In genomic region chr9:2414465-2414864, GRCh38 we compare ENCODE assay signal across 14 cellular contexts.
A peak's percentile ranks its signal among the peaks of the same experiment; 100 is the strongest.
DNase-seq lines count a peak whose midpoint lies in the region; ATAC-seq and TF ChIP-seq lines count a peak whose summit lies in the region.
"Had no signal": no experiment of that assay in that cellular context is flagged by ENCODE, and none has a peak within 500 bp of the region (broad histone marks: within the 10 kb centered on the region; RNA-seq: fewer than 3 reads in every experiment).

No MANE protein-coding gene starts in this region.

- TF ChIP-seq CTCF in cardiac fibroblast (IDR thresholded peaks at IDR 0.05; ENCODE audit: low read depth, low read length): no peak

- 86% methylated on average over 2 of the region's 2 CpGs; no CpG with 5 or more reads in 1 of the 2 experiments for WGBS in mesodermal cell (ENCODE audit: insufficient coverage in 2 of 2), 2 experiments

- intact Hi-C loops in left ventricle myocardium superior (cut with micrococcal nuclease): no loop called here
- intact Hi-C loops in cardiac septum (cut with DNase I): no loop called here

- H3K4me1 ChIP-seq in mesodermal cell (ENCODE audit: control insufficient read depth, insufficient read depth, low read length, poor library complexity, severe bottlenecking): peaks cover 24% of the 10 kb centered on the region
- H3K4me1 ChIP-seq: BLaER1 had no signal

- peak; percentile 22 for ATAC-seq in left ventricle myocardium superior
- no peak for ATAC-seq in HG03196 (IDR thresholded peaks at IDR 0.05; ENCODE audit: unreplicated experiment)

- no peaks in the 10 kb centered on the region for H3K36me3 ChIP-seq in mesodermal cell (ENCODE audit: control insufficient read depth, insufficient read depth, low read length)
- H3K36me3 ChIP-seq: BLaER1 had no signal

- DNase-seq in left ventricle myocardium superior (no peak), cardiac septum (ENCODE audit: low spot score) (no peak), cardiac fibroblast (ENCODE audit: low read depth in 2 of 2) (peak; percentile 13 to 17), nucleus accumbens (lab: John Stamatoyannopoulos, UW) (no peak), DMS 273 treated with DMSO at 0.1 percent for 48 hours (lab: John Stamatoyannopoulos, UW) (no peak), epidermal melanocyte (ENCODE audit: insufficient read length, low spot score) (no peak)
- DNase-seq: 8988T; CD8-positive, alpha-beta memory T cell; NCI-H187 treated with DMSO at 0.1 percent for 48 hours; NCI-H2171 treated with DMSO at 0.1 percent for 48 hours; NCI-H524 had no signal

- H3K4me3 ChIP-seq in cardiac fibroblast (replicated peaks in 1 of 2; ENCODE audit: low read depth in 2 of 2, low read length in 2 of 2) (no peak overlapping the region), mesodermal cell (ENCODE audit: extremely low read depth, insufficient read depth, low read length, poor library complexity, severe bottlenecking) (no peak overlapping the region)
- H3K4me3 ChIP-seq: BLaER1 had no signal

- H3K27ac ChIP-seq in mesodermal cell (ENCODE audit: low read depth, low read length, severe bottlenecking): peak overlapping the region; percentile 61
- H3K27ac ChIP-seq: BLaER1 had no signal

- no peaks in the 10 kb centered on the region for H3K9me3 ChIP-seq in mesodermal cell (ENCODE audit: control insufficient read depth, low read length)
- H3K9me3 ChIP-seq: BLaER1 had no signal

Comparison
In these comparisons a context has a peak if more than half of its experiments do, and no peak if none do; other contexts are left out.
1. DNase-seq: peak in cardiac fibroblast (2 of 2); none in left ventricle myocardium superior (single experiment), cardiac septum (single experiment), nucleus accumbens (0 of 56), DMS 273 treated with DMSO at 0.1 percent for 48 hours (single experiment) and epidermal melanocyte (single experiment).